In the genomic region with DNA sequence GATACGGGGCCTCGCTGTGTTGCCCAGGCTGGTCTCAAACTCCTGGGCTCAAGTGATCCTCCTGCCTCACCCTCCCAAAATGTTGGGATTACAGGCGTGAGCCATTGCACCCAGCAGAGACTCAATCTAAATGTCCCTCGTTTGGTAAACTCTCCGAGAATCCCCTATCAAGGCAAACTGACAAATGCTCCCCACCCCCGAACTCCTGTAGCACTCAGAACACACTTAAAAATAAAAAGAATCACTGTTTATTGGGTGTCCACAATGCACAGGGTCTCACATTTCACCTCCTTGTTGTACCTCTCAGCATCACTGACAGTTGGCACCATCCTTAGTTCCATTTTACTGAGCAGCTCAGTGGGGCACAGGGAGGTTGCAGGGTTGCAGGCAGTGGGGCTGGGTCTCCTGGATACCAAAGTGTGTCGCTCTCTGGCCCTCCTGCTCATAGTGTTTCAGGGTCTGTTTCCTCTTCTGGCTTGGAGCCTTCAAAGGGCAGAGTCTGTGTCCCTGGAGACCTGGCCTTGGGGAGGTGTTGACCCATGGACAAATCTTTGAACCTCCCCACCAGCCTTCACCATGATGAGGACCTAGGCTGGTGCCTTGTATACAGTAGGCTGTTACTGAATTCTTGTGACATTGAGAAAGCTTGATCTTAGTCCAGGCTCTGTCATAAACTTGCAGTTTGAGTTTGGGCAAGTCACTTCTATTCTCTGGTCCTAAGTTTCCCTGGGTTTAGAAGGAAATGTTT, we compare ENCODE assay signal across 14 cellular contexts. TPM values are rescaled to one million over a fixed set of nuclear protein-coding genes. Genes with fewer than 3 reads are reported as not detected.
DNase-seq lines count a peak whose midpoint lies in the region; ATAC-seq, FAIRE-seq and TF ChIP-seq lines count a peak whose summit lies in the region.
"Had no signal": no experiment of that assay in that cellular context is flagged by ENCODE, and none has a peak within 500 bp of the region (broad histone marks: within the 10 kb centered on the region; RNA-seq: fewer than 3 reads in every experiment).

No MANE protein-coding gene starts in this region.

- H3K4me1 Mint-ChIP-seq in GM23338: peaks cover 20% of the 10 kb centered on the region

- H3K27me3 Mint-ChIP-seq in GM23338 (ENCODE audit: insufficient read depth, low read depth, poor library complexity): peaks cover 15% of the 10 kb centered on the region

- H3K9me2 ChIP-seq in GM23338 (ENCODE audit: insufficient read depth): no peaks in the 10 kb centered on the region

- H3K9me3 ChIP-seq in K562 (replicated peaks; ENCODE audit: control insufficient read depth, insufficient read depth, low read depth, low read length): no peaks in the 10 kb centered on the region

- H3K9ac ChIP-seq in K562 (ENCODE audit: insufficient read depth in 1 of 2, low read depth in 2 of 2, low read length in 2 of 2): no peak overlapping the region
- H3K9ac ChIP-seq in rectal smooth muscle tissue (ENCODE audit: low read length): no peak overlapping the region

- no peaks in the 10 kb centered on the region for H3K79me2 ChIP-seq in GM23338 (replicated peaks; ENCODE audit: insufficient read depth)
- no peaks in the 10 kb centered on the region for H3K79me2 ChIP-seq in K562 (ENCODE audit: control insufficient read depth, insufficient read depth, low read length)

- no peaks in the 10 kb centered on the region; the same call in 2 of the 3 replicates for H3K9me3 Mint-ChIP-seq in GM23338
- H3K9me3 Mint-ChIP-seq: activated naive CD4-positive, alpha-beta T cell treated with anti-CD3 and anti-CD28 coated beads for 36 hours had no signal

- POLR2A ChIA-PET in K562 (lab: Yijun Ruan, JAX): interaction anchor here (0.6 to 0.7 kb wide), 2 partner anchors 498 to 699 kb away, joined by 3 to 5 read pairs; no protein-coding TSS in a partner anchor

- intact Hi-C loops in K562 (cut with micrococcal nuclease): no loop called here

- no TSS peak for BruUV-seq in K562 (replicated peaks; lab: Mats Ljungman, UMichigan)

- ATAC-seq in GM23338 (peak; percentile 15; the same call in 2 of the 3 replicates), K562 (no peak), HG02852 (IDR thresholded peaks at IDR 0.05; ENCODE audit: unreplicated experiment) (no peak), foreskin keratinocyte (no peak), GM21723 (IDR thresholded peaks at IDR 0.05; ENCODE audit: unreplicated experiment) (no peak)

- no peak for FAIRE-seq in K562 (lab: Jason Lieb, UNC)

- H3K36me3 ChIP-seq in GM23338 (ENCODE audit: insufficient read depth): no peaks in the 10 kb centered on the region
- no peaks in the 10 kb centered on the region for H3K36me3 ChIP-seq in K562 (ENCODE audit: control insufficient read depth, insufficient read depth, low read length)
- no peaks in the 10 kb centered on the region for H3K36me3 ChIP-seq in rectal smooth muscle tissue (ENCODE audit: control insufficient read depth, insufficient read depth, low read length)

- TF ChIP-seq CTCF in GM23338 (conservative IDR thresholded peaks at IDR 0.05; ENCODE audit: low read depth in 2 of 2) (no peak), K562 (IDR thresholded peaks at IDR 0.05 in 2 of 3, conservative IDR thresholded peaks at IDR 0.05 in 1 of 3; ENCODE audit: insufficient read depth in 2 of 3, low read depth in 1 of 3, low read length in 3 of 3) (no peak), foreskin keratinocyte (conservative IDR thresholded peaks at IDR 0.05) (no peak)

- DNase-seq in NCI-H2029 treated with DMSO at 0.1 percent for 48 hours (lab: John Stamatoyannopoulos, UW): peak; percentile 25
- no peak for DNase-seq in NCI-H2029 (lab: John Stamatoyannopoulos, UW)
- DNase-seq in GM23338 (ENCODE audit: low spot score): no peak
- no peak for DNase-seq in K562 (ENCODE audit: extremely low read depth in 1 of 4, low spot score in 3 of 4)
- no peak for DNase-seq in foreskin keratinocyte
- DNase-seq: 8988T; activated CD4-positive, alpha-beta T cell treated with anti-CD3 and anti-CD28 coated beads for 1 hour; cortex of kidney; NCI-H446; SHP77 treated with DMSO at 0.1 percent for 48 hours had no signal

- in situ Hi-C loops in K562 (cut with MboI): no loop called here

- H3K9me1 ChIP-seq in K562 (ENCODE audit: control insufficient read depth, insufficient read depth, low read length): no peaks in the 10 kb centered on the region

- H3K4me1 ChIP-seq in GM23338 (ENCODE audit: insufficient read depth) (no peaks in the 10 kb centered on the region), K562 (replicated peaks in 1 of 2; ENCODE audit: control insufficient read depth in 2 of 2, insufficient read depth in 2 of 2, low read length in 2 of 2) (peaks cover 14 to 20% of the 10 kb centered on the region in 2 experiments), rectal smooth muscle tissue (ENCODE audit: control insufficient read depth, insufficient read depth, low read length) (peaks cover 8% of the 10 kb centered on the region), foreskin keratinocyte (peaks cover 16% of the 10 kb centered on the region)

- H3K36me3 Mint-ChIP-seq in GM23338 (ENCODE audit: low read depth): no peaks in the 10 kb centered on the region

- no peak for TF ChIP-seq POLR2A in K562 (conservative IDR thresholded peaks at IDR 0.05)

- H4K20me1 ChIP-seq in GM23338 (replicated peaks; ENCODE audit: insufficient read depth): no peaks in the 10 kb centered on the region
- H4K20me1 ChIP-seq in K562 (replicated peaks; ENCODE audit: control insufficient read depth, insufficient read depth, low read length): no peaks in the 10 kb centered on the region

- H2AFZ ChIP-seq in GM23338: no peak overlapping the region
- H2AFZ ChIP-seq in K562 (ENCODE audit: low read depth, low read length): peak overlapping the region; percentile 43; the same call in 1 of the 2 replicates

- peaks cover 6% of the 10 kb centered on the region; the same call in 1 of the 2 replicates for H3F3A ChIP-seq in GM23338 (replicated peaks; ENCODE audit: low read depth)

- TF ChIP-seq EP300 in K562 (IDR thresholded peaks at IDR 0.05; ENCODE audit: low read length): no peak

- WGBS in K562 (ENCODE audit: insufficient coverage, low coverage, missing lambda C conversion rate): 34% methylated on average over 7 of the region's 7 CpGs

- H3K4me2 ChIP-seq in GM23338 (no peak overlapping the region), K562 (ENCODE audit: insufficient read depth, low read length) (0 out of 2 replicates have a peak overlapping the region, but pooled peaks have one; percentile 6)

- H3K4me3 Mint-ChIP-seq in GM23338: no peak overlapping the region
- H3K4me3 Mint-ChIP-seq: activated naive CD4-positive, alpha-beta T cell treated with anti-CD3 and anti-CD28 coated beads for 36 hours had no signal

- H3K27me3 ChIP-seq in GM23338 (ENCODE audit: insufficient read depth) (no peaks in the 10 kb centered on the region), K562 (ENCODE audit: control insufficient read depth in 2 of 2, insufficient read depth in 2 of 2, low read length in 2 of 2) (no peaks in the 10 kb centered on the region), rectal smooth muscle tissue (ENCODE audit: control insufficient read depth, insufficient read depth, low read length) (no peaks in the 10 kb centered on the region), foreskin keratinocyte (no peaks in the 10 kb centered on the region)

- no peak for TF ChIP-seq RAD21 in K562 (CRISPR knock-in tag; conservative IDR thresholded peaks at IDR 0.05 in 1 of 2, IDR thresholded peaks at IDR 0.05 in 1 of 2)

- CTCF ChIA-PET in K562 (lab: Yijun Ruan, JAX; ENCODE audit: low intra/inter-chr PET ratio): no interaction called here

- no peak overlapping the region for H3K27ac Mint-ChIP-seq in GM23338
- H3K27ac Mint-ChIP-seq: activated naive CD4-positive, alpha-beta T cell treated with anti-CD3 and anti-CD28 coated beads for 36 hours had no signal

- H3K27ac ChIP-seq in GM23338 (ENCODE audit: low read depth): no peak overlapping the region
- H3K27ac ChIP-seq in K562 (ENCODE audit: extremely low read depth, low read depth, low read length): no peak overlapping the region
- H3K27ac ChIP-seq in rectal smooth muscle tissue (ENCODE audit: low read depth, low read length): peak overlapping the region; percentile 66
- no peak overlapping the region for H3K27ac ChIP-seq in foreskin keratinocyte

- no peak overlapping the region for H3K4me3 ChIP-seq in GM23338
- no peak overlapping the region for H3K4me3 ChIP-seq in K562
- no peak overlapping the region for H3K4me3 ChIP-seq in rectal smooth muscle tissue (ENCODE audit: low read length)

RNA-seq across cellular contexts. Expression of a gene that starts 8.6 kb away (rescaled TPM):
- 25.9 and 34.6 TPM in 2 replicates for total RNA-seq in GM23338 (2014; rRNA removed; shearing (Covaris generic))
- polyA plus RNA-seq in GM23338 (2016; fragmentation: Nextera tagmentation; extraction: Ambion mirVana) (7.1 and 8.0 TPM in 2 replicates), K562 (2011; rRNA removed) (8.0 and 8.5 TPM in 2 replicates), K562 (2014; fragmentation: Illumina TruSeq; extraction: Trizol) (5.4 and 8.3 TPM in 2 replicates), K562 (2014; fragmentation: Nextera tagmentation; extraction: Ambion mirVana) (under 1 TPM; 0.06 to 0.14 TPM), K562 (2014; rRNA removed) (4.8 and 5.2 TPM in 2 replicates), foreskin keratinocyte (22.2 and 26.2 TPM in 2 replicates)
- 23.1 and 61.0 TPM in 2 replicates for total RNA-seq in K562 (2011; cell fraction: chromatin; rRNA removed; ENCODE audit: low replicate concordance)
- total RNA-seq in K562 (2011; cell fraction: nucleolus; rRNA removed): 26.7 and 29.4 TPM in 2 replicates
- 20.5 and 28.9 TPM in 2 replicates for total RNA-seq in K562 (2011; cell fraction: nucleoplasm; rRNA removed)
- total RNA-seq in K562 (2014; rRNA removed) (2.0 and 4.7 TPM in 2 replicates), K562 (2014; rRNA removed; fragmentation: Illumina TruSeq; extraction: Trizol) (1.4 and 1.9 TPM in 2 replicates), K562 (2015; rRNA removed; fragmentation: Illumina TruSeq; extraction: Trizol) (2.9 and 3.1 TPM in 2 replicates), K562 (2021) (7.0 and 7.7 TPM in 2 replicates), foreskin keratinocyte (29.8 and 36.6 TPM in 2 replicates)
- polyA plus RNA-seq in K562 (2011; cell fraction: cytosol; rRNA removed): 6.8 and 11.9 TPM in 2 replicates
- polyA plus RNA-seq in K562 (2011; cell fraction: nucleus; rRNA removed): 45.7 and 78.2 TPM in 2 replicates
- polyA plus RNA-seq in K562 (2012): 4.7 and 5.8 TPM in 2 replicates
- polyA minus RNA-seq in K562 (2011; rRNA and poly(A)+ RNA removed): 5.2 and 16.3 TPM in 2 replicates
- polyA minus RNA-seq in K562 (2011; cell fraction: cytosol; rRNA and poly(A)+ RNA removed): 4.0 and 10.0 TPM in 2 replicates
- 12.3 and 15.8 TPM in 2 replicates for polyA minus RNA-seq in K562 (2011; cell fraction: nucleus; rRNA and poly(A)+ RNA removed)

RNA-seq across cellular contexts. Expression of a gene that starts 47.9 kb away (rescaled TPM):
- 28.4 and 31.7 TPM in 2 replicates for total RNA-seq in GM23338 (2014; rRNA removed; shearing (Covaris generic))
- polyA plus RNA-seq in GM23338 (2016; fragmentation: Nextera tagmentation; extraction: Ambion mirVana): 44.2 and 48.1 TPM in 2 replicates
- 19.6 and 33.3 TPM in 2 replicates for total RNA-seq in K562 (2011; cell fraction: chromatin; rRNA removed; ENCODE audit: low replicate concordance)
- total RNA-seq in K562 (2011; cell fraction: nucleolus; rRNA removed): 23.8 and 26.2 TPM in 2 replicates
- 29.3 and 40.0 TPM in 2 replicates for total RNA-seq in K562 (2011; cell fraction: nucleoplasm; rRNA removed)
- 9.2 and 15.5 TPM in 2 replicates for total RNA-seq in K562 (2014; rRNA removed)
- total RNA-seq in K562 (2014; rRNA removed; fragmentation: Illumina TruSeq; extraction: Trizol): 10.4 and 12.3 TPM in 2 replicates
- total RNA-seq in K562 (2015; rRNA removed; fragmentation: Illumina TruSeq; extraction: Trizol): 14.1 and 16.3 TPM in 2 replicates
- 15.3 and 16.7 TPM in 2 replicates for total RNA-seq in K562 (2021)
- polyA plus RNA-seq in K562 (2011; rRNA removed): 30.0 and 35.0 TPM in 2 replicates
- 55.8 and 75.0 TPM in 2 replicates for polyA plus RNA-seq in K562 (2011; cell fraction: cytosol; rRNA removed)
- polyA plus RNA-seq in K562 (2011; cell fraction: nucleus; rRNA removed): 31.7 and 40.3 TPM in 2 replicates
- 20.9 and 26.2 TPM in 2 replicates for polyA plus RNA-seq in K562 (2012)
- polyA plus RNA-seq in K562 (2014; fragmentation: Illumina TruSeq; extraction: Trizol): 27.9 and 31.6 TPM in 2 replicates
- 10 to 100 TPM; 17.4 to 17.8 TPM for polyA plus RNA-seq in K562 (2014; fragmentation: Nextera tagmentation; extraction: Ambion mirVana)
- polyA plus RNA-seq in K562 (2014; rRNA removed): 24.8 and 25.3 TPM in 2 replicates
- 11.3 and 13.7 TPM in 2 replicates for polyA minus RNA-seq in K562 (2011; rRNA and poly(A)+ RNA removed)
- 8.8 and 12.4 TPM in 2 replicates for polyA minus RNA-seq in K562 (2011; cell fraction: cytosol; rRNA and poly(A)+ RNA removed)
- polyA minus RNA-seq in K562 (2011; cell fraction: nucleus; rRNA and poly(A)+ RNA removed): 4.8 and 6.2 TPM in 2 replicates
- 46.6 and 50.0 TPM in 2 replicates for total RNA-seq in foreskin keratinocyte
- 87.1 and 96.4 TPM in 2 replicates for polyA plus RNA-seq in foreskin keratinocyte
